In the genomic region with DNA sequence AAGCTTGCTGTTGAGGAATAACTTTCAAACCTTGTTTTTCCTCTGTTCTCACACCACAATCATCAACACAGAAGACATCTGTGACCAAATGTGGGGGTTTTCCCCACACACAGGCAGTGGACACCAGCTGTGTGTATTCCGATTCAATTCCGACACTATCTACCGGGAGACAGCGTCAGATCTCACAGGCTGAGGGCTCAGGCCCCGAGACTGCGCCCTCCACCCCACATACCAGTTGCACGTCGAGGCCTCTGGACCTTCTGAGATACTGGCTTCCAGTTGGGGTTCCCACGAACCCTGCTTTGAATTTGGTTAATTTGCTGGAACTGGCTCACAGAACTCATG, we compare ENCODE assay signal across 27 cellular contexts. TPM values are rescaled to one million over a fixed set of nuclear protein-coding genes. Genes with fewer than 3 reads are reported as not detected.
DNase-seq lines count a peak whose midpoint lies in the region; ATAC-seq and TF ChIP-seq lines count a peak whose summit lies in the region.
"Had no signal": no experiment of that assay in that cellular context is flagged by ENCODE, and none has a peak within 500 bp of the region (broad histone marks: within the 10 kb centered on the region; RNA-seq: fewer than 3 reads in every experiment).

No MANE protein-coding gene starts in this region.

- intact Hi-C loops in activated CD4-positive, alpha-beta T cell treated with anti-CD3 and anti-CD28 coated beads for 36 hours (cut with DNase I, micrococcal nuclease): no loop called here
- intact Hi-C loops in sciatic nerve (cut with DNase I): no loop called here

- no peak overlapping the region for H3K4me3 ChIP-seq in RWPE2 (ENCODE audit: severe bottlenecking)
- H3K4me3 ChIP-seq in endodermal cell (ENCODE audit: low read length): no peak overlapping the region
- H3K4me3 ChIP-seq: breast epithelium, dorsolateral prefrontal cortex, esophagus muscularis mucosa, skin epidermis, suprapubic skin had no signal

- no peaks in the 10 kb centered on the region for H3K27me3 Mint-ChIP-seq in activated CD4-positive, alpha-beta T cell treated with anti-CD3 and anti-CD28 coated beads for 36 hours
- H3K27me3 Mint-ChIP-seq in endodermal cell (ENCODE audit: insufficient read depth): no peaks in the 10 kb centered on the region
- H3K27me3 Mint-ChIP-seq: activated CD8-positive, alpha-beta memory T cell treated with anti-CD3 and anti-CD28 coated beads, Interleukin-2, amount 10 ng/mL, durations not matched to agents 7 days and 5 days had no signal

- DNase-seq in activated CD4-positive, alpha-beta T cell treated with anti-CD3 and anti-CD28 coated beads for 36 hours: no peak
- DNase-seq in activated CD4-positive, alpha-beta T cell treated with anti-CD3 and anti-CD28 coated beads, Interleukin-2, amount 50 U/mL, for 48 hours: no peak
- peak; percentile 34 for DNase-seq in RWPE2 (ENCODE audit: low spot score)
- DNase-seq in endodermal cell: no peak
- DNase-seq in sciatic nerve (ENCODE audit: low spot score): peak; percentile 36
- DNase-seq in islet precursor cell: no peak
- DNase-seq: 8988T; activated CD8-positive, alpha-beta memory T cell treated with anti-CD3 and anti-CD28 coated beads, Interleukin-2, amount 10 ng/mL, durations not matched to agents 7 days and 5 days; DMS79; dorsolateral prefrontal cortex; NCI-H1092 treated with DMSO at 0.1 percent for 48 hours; NCI-H524; stimulated activated CD4-positive, alpha-beta T cell treated with anti-CD3 and anti-CD28 coated beads, Interleukin-4, amount 100 ng/mL, for 1 hour; WERI-Rb-1 had no signal

- peaks cover 4% of the 10 kb centered on the region; the same call in 1 of the 2 replicates for H3K36me3 ChIP-seq in RWPE2 (ENCODE audit: low read depth)
- H3K36me3 ChIP-seq in endodermal cell (ENCODE audit: control insufficient read depth, insufficient read depth, low read length): no peaks in the 10 kb centered on the region
- H3K36me3 ChIP-seq: breast epithelium, suprapubic skin, WERI-Rb-1 had no signal

- no peaks in the 10 kb centered on the region for H3K9me3 Mint-ChIP-seq in activated CD4-positive, alpha-beta T cell treated with anti-CD3 and anti-CD28 coated beads for 36 hours (ENCODE audit: low read depth)
- H3K9me3 Mint-ChIP-seq in endodermal cell: no peaks in the 10 kb centered on the region

- H3K27me3 ChIP-seq in RWPE2 (ENCODE audit: insufficient read depth, poor library complexity, severe bottlenecking) (no peaks in the 10 kb centered on the region), endodermal cell (ENCODE audit: control insufficient read depth, insufficient read depth, low read length, poor library complexity, severe bottlenecking) (no peaks in the 10 kb centered on the region)
- H3K27me3 ChIP-seq: breast epithelium, dorsolateral prefrontal cortex, esophagus muscularis mucosa, suprapubic skin had no signal

- H3K9ac ChIP-seq in endodermal cell (ENCODE audit: extremely low read depth, low read length, poor library complexity, severe bottlenecking): no peak overlapping the region
- H3K9ac ChIP-seq: KMS-11, parathyroid adenoma had no signal

- CTCF ChIA-PET in activated CD4-positive, alpha-beta T cell treated with anti-CD3 and anti-CD28 coated beads for 36 hours (lab: Charles Lee): interaction anchor here (0.7 to 1.7 kb wide), 3 partner anchors 8 to 365 kb away, joined by 3 to 4 read pairs (median 3); no protein-coding TSS in a partner anchor

- no peaks in the 10 kb centered on the region for H3K9me3 ChIP-seq in RWPE2 (ENCODE audit: severe bottlenecking)
- H3K9me3 ChIP-seq in endodermal cell (ENCODE audit: control insufficient read depth, low read length): no peaks in the 10 kb centered on the region
- H3K9me3 ChIP-seq: breast epithelium, esophagus muscularis mucosa, suprapubic skin had no signal

- peaks cover 29% of the 10 kb centered on the region for H3K36me3 Mint-ChIP-seq in activated CD4-positive, alpha-beta T cell treated with anti-CD3 and anti-CD28 coated beads for 36 hours (ENCODE audit: low read depth)
- H3K36me3 Mint-ChIP-seq in endodermal cell (ENCODE audit: low read depth): peaks cover 3% of the 10 kb centered on the region

- peaks cover 88% of the 10 kb centered on the region for H3K4me1 Mint-ChIP-seq in activated CD4-positive, alpha-beta T cell treated with anti-CD3 and anti-CD28 coated beads for 36 hours
- peaks cover 35% of the 10 kb centered on the region for H3K4me1 Mint-ChIP-seq in endodermal cell

- POLR2A ChIA-PET in activated CD4-positive, alpha-beta T cell treated with anti-CD3 and anti-CD28 coated beads for 36 hours (lab: Charles Lee): no interaction called here

- H3K27ac ChIP-seq in RWPE2 (ENCODE audit: poor library complexity, severe bottlenecking) (no peak overlapping the region), endodermal cell (ENCODE audit: low read depth, low read length) (no peak overlapping the region)
- H3K27ac ChIP-seq: breast epithelium, esophagus muscularis mucosa, KMS-11, parathyroid adenoma, suprapubic skin, WERI-Rb-1 had no signal

- WGBS in endodermal cell (ENCODE audit: insufficient coverage in 1 of 2, insufficient read length in 1 of 2), 2 experiments: 90 to 94% methylated on average over 6 to 9 of the region's 9 CpGs

- H3K27ac Mint-ChIP-seq in activated CD4-positive, alpha-beta T cell treated with anti-CD3 and anti-CD28 coated beads for 36 hours: peak overlapping the region; percentile 82
- H3K27ac Mint-ChIP-seq in endodermal cell: peak overlapping the region; percentile 53

- no peak overlapping the region for H3K4me3 Mint-ChIP-seq in activated CD4-positive, alpha-beta T cell treated with anti-CD3 and anti-CD28 coated beads for 36 hours
- H3K4me3 Mint-ChIP-seq in endodermal cell: no peak overlapping the region
- H3K4me3 Mint-ChIP-seq: activated CD8-positive, alpha-beta memory T cell treated with anti-CD3 and anti-CD28 coated beads, Interleukin-2, amount 10 ng/mL, durations not matched to agents 7 days and 5 days had no signal

- no peaks in the 10 kb centered on the region for H3K4me1 ChIP-seq in RWPE2 (ENCODE audit: insufficient read depth, poor library complexity, severe bottlenecking)
- H3K4me1 ChIP-seq in endodermal cell (ENCODE audit: control insufficient read depth, insufficient read depth, low read length): peaks cover 10% of the 10 kb centered on the region
- H3K4me1 ChIP-seq: breast epithelium had no signal

- TF ChIP-seq CTCF in RWPE2 (IDR thresholded peaks at IDR 0.05; ENCODE audit: poor library complexity, severe bottlenecking) (no peak), endodermal cell (conservative IDR thresholded peaks at IDR 0.05) (no peak)

- no peak for ATAC-seq in activated CD4-positive, alpha-beta T cell treated with anti-CD3 and anti-CD28 coated beads for 36 hours
- ATAC-seq in RWPE2 (ENCODE audit: low read depth) (no peak), sciatic nerve (no peak), HG03565 (IDR thresholded peaks at IDR 0.05; ENCODE audit: unreplicated experiment) (no peak), GM18519 (IDR thresholded peaks at IDR 0.05; ENCODE audit: low FRiP score, unreplicated experiment) (no peak)
- ATAC-seq: activated CD8-positive, alpha-beta memory T cell treated with anti-CD3 and anti-CD28 coated beads, Interleukin-2, amount 10 ng/mL, durations not matched to agents 7 days and 5 days; Right ventricle myocardium inferior had no signal

RNA-seq across cellular contexts. Expression of a gene that starts 41.3 kb away (rescaled TPM):
- total RNA-seq in activated CD4-positive, alpha-beta T cell treated with anti-CD3 and anti-CD28 coated beads for 36 hours: 100 to 1,000 TPM in 1 of 2 experiments, 10 to 100 TPM in 1; 83.1 to 144 TPM
- total RNA-seq in endodermal cell (10 to 100 TPM; 14.3 to 17.9 TPM), sciatic nerve (89.4 TPM)
- polyA plus RNA-seq in endodermal cell (2013, experiment 1 of 2): 6.8 TPM
- 8.1 TPM for polyA plus RNA-seq in endodermal cell (2013, experiment 2 of 2)

RNA-seq across cellular contexts. Expression of a gene that starts 47.3 kb away (rescaled TPM):
- total RNA-seq in activated CD4-positive, alpha-beta T cell treated with anti-CD3 and anti-CD28 coated beads for 36 hours: not detected
- total RNA-seq in endodermal cell (not detected), sciatic nerve (not detected)
- polyA plus RNA-seq in endodermal cell (2013, experiment 1 of 2): 0.36 TPM
- polyA plus RNA-seq in endodermal cell (2013, experiment 2 of 2): not detected
- total RNA-seq: activated CD8-positive, alpha-beta memory T cell treated with anti-CD3 and anti-CD28 coated beads, Interleukin-2, amount 10 ng/mL, durations not matched to agents 7 days and 5 days; breast epithelium; dorsolateral prefrontal cortex; esophagus muscularis mucosa; glomerular endothelial cell; lower leg skin; Right ventricle myocardium inferior; suprapubic skin; T-helper 1 cell treated with Interleukin-12 subunit alpha and Interleukin-12 subunit beta and Interleukin-4 antibody, amounts not matched to agents 30 ng/mL and 1 ng/mL, for 36 hours had no signal
- polyA plus RNA-seq: BJ had no signal

Comparison
In these comparisons a context has a peak if more than half of its experiments do, and no peak if none do; other contexts are left out.
1. DNase-seq: peak in RWPE2 (single experiment) and sciatic nerve (single experiment); none in activated CD4-positive, alpha-beta T cell treated with anti-CD3 and anti-CD28 coated beads for 36 hours (single experiment), activated CD4-positive, alpha-beta T cell treated with anti-CD3 and anti-CD28 coated beads, Interleukin-2, amount 50 U/mL, for 48 hours (0 of 2), endodermal cell (single experiment) and islet precursor cell (single experiment).